Comparison of ENCODE assay signal across 10 cellular contexts in the genomic region with DNA sequence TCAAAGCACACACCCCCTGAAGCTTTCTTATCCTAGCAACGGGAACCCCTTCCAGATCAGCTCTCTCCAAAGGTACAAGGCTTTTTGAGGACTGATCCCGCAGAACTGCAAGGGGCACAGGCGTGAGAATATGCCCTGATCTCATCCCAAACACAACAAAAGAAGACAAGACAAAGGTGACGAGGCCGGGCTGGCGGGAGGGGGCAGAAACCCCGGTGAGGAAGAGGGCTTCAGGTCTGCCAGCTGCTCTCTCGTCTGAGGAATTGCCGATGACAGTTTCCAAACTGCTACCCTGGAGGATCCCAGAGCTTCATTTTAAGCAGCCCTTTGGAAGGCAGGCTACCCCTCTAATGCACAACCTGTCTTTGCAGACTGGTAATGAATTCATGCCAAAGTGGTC. TPM values are rescaled to one million over a fixed set of nuclear protein-coding genes. Genes with fewer than 3 reads are reported as not detected.
DNase-seq lines count a peak whose midpoint lies in the region; ATAC-seq and TF ChIP-seq lines count a peak whose summit lies in the region.
"Had no signal": no experiment of that assay in that cellular context is flagged by ENCODE, and none has a peak within 500 bp of the region (broad histone marks: within the 10 kb centered on the region; RNA-seq: fewer than 3 reads in every experiment).

No MANE protein-coding gene starts in this region.

- H3K9me3 Mint-ChIP-seq in IgD-negative memory B cell (no peaks in the 10 kb centered on the region), chondrocyte (ENCODE audit: low read depth) (no peaks in the 10 kb centered on the region), natural killer cell (no peaks in the 10 kb centered on the region)

- peak overlapping the region; percentile 92 for H3K27ac ChIP-seq in BLaER1
- H3K27ac ChIP-seq: SJSA1 had no signal

- in situ Hi-C loops in GM13977 (cut with MboI; ENCODE audit: low pct_unique_long_range_greater_than_20kb, low sequenced_read_pairs, unreplicated experiment), result no loop called here

- peaks cover 62% of the 10 kb centered on the region for H3K4me1 ChIP-seq in BLaER1
- peaks cover 17% of the 10 kb centered on the region for H3K4me1 ChIP-seq in mucosa of descending colon (ENCODE audit: low read depth)

- DNase-seq in chondrocyte (ENCODE audit: low spot score) (no peak), natural killer cell (no peak), GM13977 (ENCODE audit: low spot score) (no peak), NCI-H1694 (lab: John Stamatoyannopoulos, UW) (no peak), mucosa of descending colon (no peak)
- DNase-seq: effector CD8-positive, alpha-beta T cell had no signal

- H3K9ac ChIP-seq in BLaER1, result peak overlapping the region; percentile 93

- H3K4me3 ChIP-seq in BLaER1, result peak overlapping the region; percentile 95
- no peak overlapping the region for H3K4me3 ChIP-seq in mucosa of descending colon

- H3K27me3 ChIP-seq in BLaER1, result peaks cover 71% of the 10 kb centered on the region
- H3K27me3 ChIP-seq: SJSA1 had no signal

- peaks cover 89% of the 10 kb centered on the region for H4K20me1 ChIP-seq in BLaER1

- no peak for ATAC-seq in natural killer cell
- no peak for ATAC-seq in HG03097 (IDR thresholded peaks at IDR 0.05; ENCODE audit: low FRiP score, unreplicated experiment)
- no peak for ATAC-seq in mucosa of descending colon

- H3K36me3 ChIP-seq in BLaER1, result peaks cover 19% of the 10 kb centered on the region
- H3K36me3 ChIP-seq in mucosa of descending colon (ENCODE audit: low read depth), result no peaks in the 10 kb centered on the region

- H3K36me3 Mint-ChIP-seq in IgD-negative memory B cell (no peaks in the 10 kb centered on the region), chondrocyte (ENCODE audit: low read depth) (no peaks in the 10 kb centered on the region), natural killer cell (no peaks in the 10 kb centered on the region)

- H3K4me1 Mint-ChIP-seq in IgD-negative memory B cell, result peaks cover 16 to 27% (median 27%) of the 10 kb centered on the region in 3 donors
- peaks cover 43% of the 10 kb centered on the region for H3K4me1 Mint-ChIP-seq in chondrocyte (ENCODE audit: low read depth)
- peaks cover 32 to 48% of the 10 kb centered on the region in 2 donors for H3K4me1 Mint-ChIP-seq in natural killer cell

- H3K27ac Mint-ChIP-seq in IgD-negative memory B cell (peak overlapping the region; percentile 70 to 93 (median 72)), chondrocyte (ENCODE audit: unreplicated experiment) (peak overlapping the region; percentile 100), natural killer cell (peak overlapping the region; percentile 97 to 99)

- TF ChIP-seq CTCF in chondrocyte (IDR thresholded peaks at IDR 0.05), result no peak
- no peak for TF ChIP-seq CTCF in natural killer cell (IDR thresholded peaks at IDR 0.05)
- TF ChIP-seq CTCF in GM13977 (IDR thresholded peaks at IDR 0.05; ENCODE audit: extremely low read depth, insufficient read depth, missing control alignments), result no peak
- TF ChIP-seq CTCF in mucosa of descending colon (IDR thresholded peaks at IDR 0.05), result no peak

- H3K4me3 Mint-ChIP-seq in IgD-negative memory B cell (peak overlapping the region; percentile 90 to 100 (median 100)), chondrocyte (ENCODE audit: unreplicated experiment) (peak overlapping the region; percentile 100), natural killer cell (peak overlapping the region; percentile 100)

- no peaks in the 10 kb centered on the region for H3K9me3 ChIP-seq in BLaER1
- no peaks in the 10 kb centered on the region for H3K9me3 ChIP-seq in mucosa of descending colon
- H3K9me3 ChIP-seq: SJSA1 had no signal

- intact Hi-C loops in natural killer cell (cut with micrococcal nuclease), result loop anchor here (5.0 kb wide), 2 partner anchors 41 to 206 kb away; a partner anchor contains a TSS
- intact Hi-C loops in mucosa of descending colon (cut with DNase I, micrococcal nuclease), result no loop called here

- H3K27me3 Mint-ChIP-seq in IgD-negative memory B cell (no peaks in the 10 kb centered on the region), chondrocyte (ENCODE audit: low read depth) (no peaks in the 10 kb centered on the region), natural killer cell (ENCODE audit: low read depth in 2 of 2) (no peaks in the 10 kb centered on the region)

- peak overlapping the region; percentile 93 for H3K4me2 ChIP-seq in BLaER1

RNA-seq across cellular contexts. Expression of a gene that starts 3.4 kb away (rescaled TPM):
- polyA plus RNA-seq in IgD-negative memory B cell, result 12.2 TPM
- total RNA-seq in chondrocyte, result 60.1 to 89.9 TPM (median 67.2 TPM) in 3 replicates
- 10 to 100 TPM; 65.2 to 76.7 (median 67.5) TPM for total RNA-seq in natural killer cell
- total RNA-seq in mucosa of descending colon, result 10 to 100 TPM; 36.3 to 56.5 (median 48.2) TPM

RNA-seq across cellular contexts. Expression of a gene that starts 4.3 kb away (rescaled TPM):
- 7.1 TPM for polyA plus RNA-seq in IgD-negative memory B cell
- 12.3 to 20.3 TPM (median 18.3 TPM) in 3 replicates for total RNA-seq in chondrocyte
- total RNA-seq in natural killer cell, result 1 to 10 TPM; 1.2 to 4.3 (median 1.4) TPM
- 1 to 10 TPM; 4.8 to 7.9 (median 7.8) TPM for total RNA-seq in mucosa of descending colon

RNA-seq across cellular contexts. Expression of a gene that starts 23.8 kb away (rescaled TPM):
- 1.2 TPM for polyA plus RNA-seq in IgD-negative memory B cell
- total RNA-seq in chondrocyte (6.5 to 13.4 TPM (median 13.1 TPM) in 3 replicates), natural killer cell (10 to 100 TPM; 14.3 to 17.1 (median 15.2) TPM), mucosa of descending colon (10 to 100 TPM in 2 of 3 donors, 1 to 10 TPM in 1; 3.5 to 21.2 (median 10.2) TPM)

RNA-seq across cellular contexts. Expression of a gene that starts 33.4 kb away (rescaled TPM):
- 91.4 TPM for polyA plus RNA-seq in IgD-negative memory B cell
- total RNA-seq in chondrocyte (89.5 to 99.8 TPM (median 91.4 TPM) in 3 replicates), natural killer cell (10 to 100 TPM; 63.4 to 82.3 (median 73.1) TPM), mucosa of descending colon (10 to 100 TPM; 52.2 to 72.3 (median 68.9) TPM)

RNA-seq across cellular contexts. Expression of a gene that starts 42.2 kb away (rescaled TPM):
- 123 TPM for polyA plus RNA-seq in IgD-negative memory B cell
- total RNA-seq in chondrocyte, result 2.8 to 3.7 TPM (median 3.1 TPM) in 3 replicates
- total RNA-seq in natural killer cell, result 100 to 1,000 TPM; 352 to 398 (median 384) TPM
- 10 to 100 TPM; 35.0 to 47.8 (median 36.7) TPM for total RNA-seq in mucosa of descending colon
